1 cellular context compared by ENCODE assay signal in the genomic region with DNA sequence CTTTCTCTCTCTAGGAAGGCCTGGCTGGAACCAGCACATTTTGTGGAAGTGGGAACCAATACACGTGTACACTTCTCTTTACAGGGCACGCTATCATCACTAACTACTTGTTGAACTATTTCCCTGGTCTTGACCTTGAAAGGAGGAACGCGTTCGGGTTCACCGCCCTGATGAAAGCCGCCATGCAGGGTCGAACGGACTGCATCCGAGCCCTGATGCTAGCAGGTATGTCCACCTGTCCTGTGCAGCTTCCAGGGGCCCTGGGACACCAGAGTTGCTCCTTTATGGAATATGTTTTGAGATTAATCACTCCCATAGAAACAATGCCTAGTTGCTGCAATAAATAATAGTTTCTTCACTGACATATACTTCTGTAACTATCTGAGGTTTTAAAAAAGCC.
TF ChIP-seq lines count a peak whose summit lies in the region.

No MANE protein-coding gene starts in this region.

TF ChIP-seq in H1, 55 proteins besides CTCF, POLR2A, EP300 and RAD21:
- TF ChIP-seq KDM5A (IDR thresholded peaks at IDR 0.05; ENCODE audit: low read length) (no peak), GABPA (IDR thresholded peaks at IDR 0.05; ENCODE audit: borderline replicate concordance, insufficient read depth, low read length) (no peak), CBX5 (IDR thresholded peaks at IDR 0.05; ENCODE audit: low read depth, low read length) (no peak), BACH1 (IDR thresholded peaks at IDR 0.05; ENCODE audit: low read length) (no peak), NRF1 (IDR thresholded peaks at IDR 0.05; ENCODE audit: low read depth, low read length) (no peak), TBP (IDR thresholded peaks at IDR 0.05; ENCODE audit: low read depth, low read length) (no peak), RFX5 (IDR thresholded peaks at IDR 0.05; ENCODE audit: borderline replicate concordance, low read depth, low read length) (no peak), CHD2 (IDR thresholded peaks at IDR 0.05; ENCODE audit: low read length) (no peak), CHD1 (IDR thresholded peaks at IDR 0.05; ENCODE audit: low read depth, low read length) (no peak), POU5F1 (IDR thresholded peaks at IDR 0.05; ENCODE audit: low read depth, low read length) (no peak)
